Comparison of ENCODE assay signal across 23 cellular contexts in the genomic region with DNA sequence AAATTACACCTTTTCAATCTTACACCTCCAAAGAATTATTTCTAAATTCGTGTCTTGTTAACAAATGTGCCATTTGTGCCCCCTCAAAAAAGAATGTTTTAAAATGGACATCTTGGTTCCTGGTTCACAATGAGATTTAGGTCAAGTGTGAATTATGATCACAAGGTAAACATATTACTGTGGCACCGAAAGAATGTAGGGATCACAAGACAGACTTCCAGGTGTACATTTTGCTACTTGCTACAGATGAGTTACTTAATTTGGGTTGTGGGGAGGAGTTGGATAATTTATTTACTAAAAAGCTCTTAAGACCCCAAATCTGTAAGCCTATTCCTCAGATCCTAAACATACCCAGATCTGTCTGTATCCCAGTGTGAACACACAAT. TPM values are rescaled to one million over a fixed set of nuclear protein-coding genes. Genes with fewer than 3 reads are reported as not detected.
DNase-seq lines count a peak whose midpoint lies in the region; ATAC-seq and TF ChIP-seq lines count a peak whose summit lies in the region.
"Had no signal": no experiment of that assay in that cellular context is flagged by ENCODE, and none has a peak within 500 bp of the region (broad histone marks: within the 10 kb centered on the region; RNA-seq: fewer than 3 reads in every experiment).

No MANE protein-coding gene starts in this region.

- H3K27me3 ChIP-seq in PC-9 (ENCODE audit: insufficient read depth, low read depth): no peaks in the 10 kb centered on the region
- no peaks in the 10 kb centered on the region for H3K27me3 ChIP-seq in left lung
- H3K27me3 ChIP-seq: BLaER1 had no signal

- no peak overlapping the region for H3K4me3 ChIP-seq in PC-9
- H3K4me3 ChIP-seq in left lung: no peak overlapping the region
- H3K4me3 ChIP-seq: BLaER1, K562 had no signal

- ATAC-seq in left lung (peak; percentile 74), GM21529 (IDR thresholded peaks at IDR 0.05; ENCODE audit: unreplicated experiment) (no peak), HG02763 (IDR thresholded peaks at IDR 0.05; ENCODE audit: unreplicated experiment) (no peak)
- ATAC-seq: HCT116, K562, Panc1 had no signal

- peak overlapping the region; percentile 65 for H3K27ac Mint-ChIP-seq in type B pancreatic cell

- H3K27ac ChIP-seq in PC-9 (peak overlapping the region; percentile 38), left lung (no peak overlapping the region)
- H3K27ac ChIP-seq: BLaER1, RWPE1 had no signal

- H3K9me3 ChIP-seq in PC-9 (ENCODE audit: insufficient read depth, low read depth): no peaks in the 10 kb centered on the region
- H3K9me3 ChIP-seq in left lung: no peaks in the 10 kb centered on the region
- H3K9me3 ChIP-seq: BLaER1 had no signal

- H3K4me1 ChIP-seq in PC-9 (replicated peaks; ENCODE audit: insufficient read depth): peaks cover 18% of the 10 kb centered on the region
- no peaks in the 10 kb centered on the region for H3K4me1 ChIP-seq in left lung
- H3K4me1 ChIP-seq: BLaER1 had no signal

- DNase-seq in DMS53 treated with DMSO at 0.1 percent for 48 hours (lab: John Stamatoyannopoulos, UW; ENCODE audit: unreplicated experiment): peak; percentile 34
- peak in 1 of 2 experiments; percentile 51 for DNase-seq in PC-9
- DNase-seq in left lung: no peak
- no peak for DNase-seq in type B pancreatic cell (ENCODE audit: extremely low spot score, unreplicated experiment)
- no peak for DNase-seq in posterior cingulate gyrus
- DNase-seq: CD4-positive, CD25-positive, alpha-beta regulatory T cell; Kasumi-1; NCI-H1092 treated with DMSO at 0.1 percent for 48 hours; NCI-H1436; NCI-H187; NCI-H2107; NCI-H446 treated with DMSO at 0.1 percent for 48 hours; NCI-H526; NCI-H82; SHP77 had no signal

- H3K9me3 Mint-ChIP-seq in type B pancreatic cell: no peaks in the 10 kb centered on the region
- H3K9me3 Mint-ChIP-seq: CD4-positive, CD25-positive, alpha-beta regulatory T cell had no signal

- no peaks in the 10 kb centered on the region for H3K27me3 Mint-ChIP-seq in type B pancreatic cell

- no peaks in the 10 kb centered on the region for H3K36me3 ChIP-seq in PC-9 (ENCODE audit: low read depth)
- no peaks in the 10 kb centered on the region for H3K36me3 ChIP-seq in left lung
- H3K36me3 ChIP-seq: BLaER1 had no signal

- no peaks in the 10 kb centered on the region for H3K79me2 ChIP-seq in PC-9 (ENCODE audit: low read depth)

- POLR2A ChIA-PET in PC-9 (lab: Charles Lee; ENCODE audit: unreplicated experiment): no interaction called here

- peak overlapping the region; percentile 39 for H3K4me2 ChIP-seq in PC-9
- H3K4me2 ChIP-seq: BLaER1 had no signal

- H3K9me2 ChIP-seq in PC-9 (ENCODE audit: insufficient read depth): no peaks in the 10 kb centered on the region

- H3F3A ChIP-seq in PC-9 (ENCODE audit: insufficient read depth, low read depth): no peaks in the 10 kb centered on the region; the same call in 1 of the 2 replicates

- CTCF ChIA-PET in PC-9 (lab: Charles Lee): no interaction called here

- intact Hi-C loops in PC-9 (cut with micrococcal nuclease; ENCODE audit: unreplicated experiment) (no loop called here), left lung (cut with DNase I) (no loop called here), posterior cingulate gyrus (cut with DNase I) (no loop called here)

- no peaks in the 10 kb centered on the region for H3K36me3 Mint-ChIP-seq in type B pancreatic cell
- H3K36me3 Mint-ChIP-seq: CD4-positive, CD25-positive, alpha-beta regulatory T cell had no signal

- H4K20me1 ChIP-seq in PC-9 (ENCODE audit: insufficient read depth): no peaks in the 10 kb centered on the region
- H4K20me1 ChIP-seq: BLaER1 had no signal

- peaks cover 24% of the 10 kb centered on the region for H3K4me1 Mint-ChIP-seq in type B pancreatic cell (ENCODE audit: unreplicated experiment)

- no TSS peak for BruUV-seq in PC-9 (replicated peaks; lab: Mats Ljungman, UMichigan)

- peak overlapping the region; percentile 24; the same call in 1 of the 2 replicates for H2AFZ ChIP-seq in PC-9

- H3K4me3 Mint-ChIP-seq in type B pancreatic cell: no peak overlapping the region
- H3K4me3 Mint-ChIP-seq: CD4-positive, CD25-positive, alpha-beta regulatory T cell had no signal

- TF ChIP-seq CTCF in PC-9 (conservative IDR thresholded peaks at IDR 0.05) (no peak), left lung (IDR thresholded peaks at IDR 0.05) (no peak), type B pancreatic cell (conservative IDR thresholded peaks at IDR 0.05) (no peak)

RNA-seq across cellular contexts. Expression of gene ADTRP, which starts 25.0 kb away (rescaled TPM):
- total RNA-seq in PC-9 (2021) (4.1 and 7.9 TPM in 2 replicates), left lung (10 to 100 TPM in 1 of 2 donors, 1 to 10 TPM in 1; 7.1 to 11.4 TPM), type B pancreatic cell (ENCODE audit: low replicate concordance) (1.4 and 3.2 TPM in 2 replicates)
- total RNA-seq: SK-MEL-5 had no signal
